In genomic region chr4:176150283-176150682, GRCh38 we compare ENCODE assay signal across 8 cellular contexts. TPM values are rescaled to one million over a fixed set of nuclear protein-coding genes. Genes with fewer than 3 reads are reported as not detected.
DNase-seq lines count a peak whose midpoint lies in the region; ATAC-seq and TF ChIP-seq lines count a peak whose summit lies in the region.

No MANE protein-coding gene starts in this region.

- peak; percentile 60 for ATAC-seq in HG02884 (IDR thresholded peaks at IDR 0.05; ENCODE audit: unreplicated experiment)
- ATAC-seq in HG03457 (IDR thresholded peaks at IDR 0.05; ENCODE audit: unreplicated experiment) = no peak
- no peak for ATAC-seq in aorta (ENCODE audit: low FRiP score)
- ATAC-seq in sciatic nerve = no peak

- H3K4me3 ChIP-seq in adrenal gland (no peak overlapping the region), aorta (ENCODE audit: low read length in 2 of 2) (no peak overlapping the region)

- H3K36me3 ChIP-seq in adrenal gland (replicated peaks in 1 of 2) = no peaks in the 10 kb centered on the region
- H3K36me3 ChIP-seq in aorta (ENCODE audit: control insufficient read depth in 1 of 2, insufficient read depth in 2 of 2, low read length in 1 of 2) = no peaks in the 10 kb centered on the region

- DNase-seq in EH (ENCODE audit: low read depth) (peak; percentile 62), adrenal gland (no peak), lung microvascular endothelial cell (ENCODE audit: low read depth in 2 of 2) (peak; percentile 13 to 60), anterior cingulate cortex (lab: John Stamatoyannopoulos, UW) (no peak), aorta (no peak), sciatic nerve (ENCODE audit: low spot score) (no peak)

- H3K27me3 ChIP-seq in adrenal gland = no peaks in the 10 kb centered on the region
- no peaks in the 10 kb centered on the region for H3K27me3 ChIP-seq in aorta (ENCODE audit: control insufficient read depth in 1 of 2, insufficient read depth in 2 of 2, low read length in 1 of 2)

- H3K4me1 ChIP-seq in adrenal gland (replicated peaks in 1 of 2) (no peaks in the 10 kb centered on the region), aorta (ENCODE audit: control insufficient read depth in 1 of 2, insufficient read depth in 2 of 2, low read length in 2 of 2) (no peaks in the 10 kb centered on the region)

- peak in 4 of 6 experiments; percentile 9 to 37 (median 27) for TF ChIP-seq CTCF in adrenal gland (IDR thresholded peaks at IDR 0.05)

- no peak for TF ChIP-seq POLR2A in adrenal gland (IDR thresholded peaks at IDR 0.05)

- no peaks in the 10 kb centered on the region for H3K9me3 ChIP-seq in adrenal gland (replicated peaks in 1 of 3)
- no peaks in the 10 kb centered on the region for H3K9me3 ChIP-seq in aorta (ENCODE audit: control insufficient read depth, low read length)

- no peak overlapping the region for H3K27ac ChIP-seq in adrenal gland
- no peak overlapping the region for H3K27ac ChIP-seq in aorta (ENCODE audit: low read depth in 1 of 2, low read length in 2 of 2)

- intact Hi-C loops in adrenal gland (cut with DNase I) = no loop called here
- intact Hi-C loops in aorta (cut with DNase I) = loop anchor here (2.0 to 5.0 kb wide), 4 partner anchors 122 to 191 kb away; no protein-coding TSS in a partner anchor
- intact Hi-C loops in sciatic nerve (cut with DNase I) = no loop called here

RNA-seq across cellular contexts. Expression of gene SPATA4, which starts 45.1 kb away (rescaled TPM):
- total RNA-seq in adrenal gland (under 1 TPM in 3 of 8 donors, not detected in 5; 0.57 to 0.83 (median 0.57) TPM), lung microvascular endothelial cell (not detected in 2 replicates), aorta (not detected), sciatic nerve (not detected)
- polyA plus RNA-seq in adrenal gland (under 1 TPM; 0.13 to 0.29 (median 0.24) TPM), aorta (not detected)

Comparison
In these comparisons a context has a peak if more than half of its experiments do, and no peak if none do; other contexts are left out.
1. DNase-seq: peak in EH (single experiment) and lung microvascular endothelial cell (2 of 2); none in adrenal gland (0 of 7), anterior cingulate cortex (0 of 58), aorta (0 of 2) and sciatic nerve (single experiment).
2. intact Hi-C loops: an anchor here in aorta (2.0 to 5.0 kb wide); none called in adrenal gland and sciatic nerve.